ENCODE assay signal across 20 cellular contexts in the genomic region with DNA sequence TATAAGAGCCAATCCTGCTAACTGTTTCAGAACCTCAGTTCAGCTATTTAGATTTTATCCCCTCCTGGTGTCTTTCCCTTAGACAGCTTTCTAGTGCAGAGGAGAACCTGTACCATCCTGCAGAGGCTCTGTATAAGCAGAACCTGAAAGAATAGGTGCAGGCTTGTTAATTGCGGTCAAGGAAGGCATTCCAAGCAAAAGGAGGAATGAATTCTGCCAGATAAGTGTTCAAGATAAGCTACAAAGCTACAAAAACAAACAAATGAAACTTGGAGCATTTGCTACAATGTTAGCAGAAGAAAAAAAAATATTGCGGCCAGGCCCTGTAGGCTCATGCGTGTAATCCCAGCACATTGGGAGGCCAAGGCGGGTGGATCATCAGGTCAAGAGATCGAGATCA. TPM values are rescaled to one million over a fixed set of nuclear protein-coding genes. Genes with fewer than 3 reads are reported as not detected.
DNase-seq lines count a peak whose midpoint lies in the region; ATAC-seq, FAIRE-seq and TF ChIP-seq lines count a peak whose summit lies in the region.
"Had no signal": no experiment of that assay in that cellular context is flagged by ENCODE, and none has a peak within 500 bp of the region (broad histone marks: within the 10 kb centered on the region; RNA-seq: fewer than 3 reads in every experiment).

No MANE protein-coding gene starts in this region.

- no peaks in the 10 kb centered on the region for H3K27me3 Mint-ChIP-seq in mesothelial cell of epicardium (ENCODE audit: low read depth)
- H3K27me3 Mint-ChIP-seq in activated CD4-positive, alpha-beta memory T cell treated with anti-CD3 and anti-CD28 coated beads, Interleukin-2, amount 10 ng/mL, durations not matched to agents 7 days and 5 days: no peaks in the 10 kb centered on the region
- H3K27me3 Mint-ChIP-seq: B cell; CD4-positive, CD25-positive, alpha-beta regulatory T cell had no signal

- TF ChIP-seq CTCF in epithelial cell of esophagus (IDR thresholded peaks at IDR 0.05; ENCODE audit: insufficient read depth, low read depth, low read length, missing control alignments) (no peak), mesothelial cell of epicardium (IDR thresholded peaks at IDR 0.05; ENCODE audit: unreplicated experiment) (no peak), GM13976 (IDR thresholded peaks at IDR 0.05; ENCODE audit: borderline replicate concordance, control extremely low read depth, extremely low read depth, insufficient read depth, missing control alignments) (no peak)

- H3K27ac Mint-ChIP-seq in mesothelial cell of epicardium: peak overlapping the region; percentile 39
- no peak overlapping the region for H3K27ac Mint-ChIP-seq in activated CD4-positive, alpha-beta memory T cell treated with anti-CD3 and anti-CD28 coated beads, Interleukin-2, amount 10 ng/mL, durations not matched to agents 7 days and 5 days
- H3K27ac Mint-ChIP-seq: B cell; CD4-positive, CD25-positive, alpha-beta regulatory T cell; CD8-positive, alpha-beta T cell; HFFc6 had no signal

- CTCF ChIA-PET in activated CD4-positive, alpha-beta memory T cell treated with anti-CD3 and anti-CD28 coated beads, Interleukin-2, amount 10 ng/mL, durations not matched to agents 7 days and 5 days (lab: Charles Lee): no interaction called here

- POLR2A ChIA-PET in activated CD4-positive, alpha-beta memory T cell treated with anti-CD3 and anti-CD28 coated beads, Interleukin-2, amount 10 ng/mL, durations not matched to agents 7 days and 5 days (lab: Charles Lee): no interaction called here

- TF ChIP-seq POLR2A in H54 (IDR thresholded peaks at IDR 0.05; ENCODE audit: low read depth, low read length): no peak

- no peak overlapping the region for H3K4me3 ChIP-seq in epithelial cell of esophagus (ENCODE audit: low read length)
- H3K4me3 ChIP-seq: BLaER1, GM12878, GM23248, HAP-1 had no signal

- no peak for ATAC-seq in GM19463 (IDR thresholded peaks at IDR 0.05; ENCODE audit: unreplicated experiment)
- ATAC-seq: CD8-positive, alpha-beta T cell; GM12878 had no signal

- in situ Hi-C loops in GM13976 (cut with MboI; ENCODE audit: low sequenced_read_pairs, unreplicated experiment): no loop called here

- H3K9me3 Mint-ChIP-seq in mesothelial cell of epicardium: peaks cover 10% of the 10 kb centered on the region
- H3K9me3 Mint-ChIP-seq in activated CD4-positive, alpha-beta memory T cell treated with anti-CD3 and anti-CD28 coated beads, Interleukin-2, amount 10 ng/mL, durations not matched to agents 7 days and 5 days: peaks cover 4% of the 10 kb centered on the region

- FAIRE-seq in H54 (lab: Jason Lieb, UNC): peak; percentile 20
- FAIRE-seq: GM12878, GM18507 had no signal

- DNase-seq in H54 (ENCODE audit: insufficient read length, low spot score) (no peak), NCI-H226 (peak; percentile 53), epithelial cell of esophagus (ENCODE audit: low read depth) (peak; percentile 6), mesothelial cell of epicardium (ENCODE audit: low spot score in 2 of 2, unreplicated experiment in 2 of 2) (no peak), T-helper 9 cell (no peak), GM13976 (ENCODE audit: low spot score) (no peak)
- DNase-seq in activated CD4-positive, alpha-beta memory T cell treated with anti-CD3 and anti-CD28 coated beads, Interleukin-2, amount 10 ng/mL, durations not matched to agents 7 days and 5 days: no peak
- DNase-seq: CD4-positive, CD25-positive, alpha-beta regulatory T cell; CD8-positive, alpha-beta T cell; DMS79; EL; GDM1; GM23248; HFFc6 had no signal

- H3K4me1 Mint-ChIP-seq in mesothelial cell of epicardium: peaks cover 7% of the 10 kb centered on the region
- no peaks in the 10 kb centered on the region for H3K4me1 Mint-ChIP-seq in activated CD4-positive, alpha-beta memory T cell treated with anti-CD3 and anti-CD28 coated beads, Interleukin-2, amount 10 ng/mL, durations not matched to agents 7 days and 5 days
- H3K4me1 Mint-ChIP-seq: B cell; CD4-positive, CD25-positive, alpha-beta regulatory T cell had no signal

- H3K36me3 Mint-ChIP-seq in mesothelial cell of epicardium: no peaks in the 10 kb centered on the region
- H3K36me3 Mint-ChIP-seq in activated CD4-positive, alpha-beta memory T cell treated with anti-CD3 and anti-CD28 coated beads, Interleukin-2, amount 10 ng/mL, durations not matched to agents 7 days and 5 days (ENCODE audit: low read depth): no peaks in the 10 kb centered on the region
- H3K36me3 Mint-ChIP-seq: CD4-positive, CD25-positive, alpha-beta regulatory T cell; CD8-positive, alpha-beta T cell had no signal

- no peak overlapping the region for H3K4me3 Mint-ChIP-seq in mesothelial cell of epicardium
- H3K4me3 Mint-ChIP-seq in activated CD4-positive, alpha-beta memory T cell treated with anti-CD3 and anti-CD28 coated beads, Interleukin-2, amount 10 ng/mL, durations not matched to agents 7 days and 5 days: no peak overlapping the region
- H3K4me3 Mint-ChIP-seq: B cell; CD4-positive, CD25-positive, alpha-beta regulatory T cell; CD8-positive, alpha-beta T cell; HFFc6 had no signal

RNA-seq across cellular contexts. Expression of a gene that starts 32.6 kb away (rescaled TPM):
- total RNA-seq in mesothelial cell of epicardium: 0.95 to 1.1 TPM (median 1.0 TPM) in 3 replicates
- total RNA-seq in activated CD4-positive, alpha-beta memory T cell treated with anti-CD3 and anti-CD28 coated beads, Interleukin-2, amount 10 ng/mL, durations not matched to agents 7 days and 5 days: not detected
- total RNA-seq: B cell; CD4-positive, CD25-positive, alpha-beta regulatory T cell; CD8-positive, alpha-beta T cell; GM12878; GM23248 had no signal

Comparison
In these comparisons a context has a peak if more than half of its experiments do, and no peak if none do; other contexts are left out.
1. DNase-seq: peak in NCI-H226 (single experiment) and epithelial cell of esophagus (single experiment); none in H54 (single experiment), mesothelial cell of epicardium (0 of 2), T-helper 9 cell (single experiment), activated CD4-positive, alpha-beta memory T cell treated with anti-CD3 and anti-CD28 coated beads, Interleukin-2, amount 10 ng/mL, durations not matched to agents 7 days and 5 days (single experiment) and GM13976 (single experiment).